ENCODE assay signal across 8 cellular contexts in the genomic region with DNA sequence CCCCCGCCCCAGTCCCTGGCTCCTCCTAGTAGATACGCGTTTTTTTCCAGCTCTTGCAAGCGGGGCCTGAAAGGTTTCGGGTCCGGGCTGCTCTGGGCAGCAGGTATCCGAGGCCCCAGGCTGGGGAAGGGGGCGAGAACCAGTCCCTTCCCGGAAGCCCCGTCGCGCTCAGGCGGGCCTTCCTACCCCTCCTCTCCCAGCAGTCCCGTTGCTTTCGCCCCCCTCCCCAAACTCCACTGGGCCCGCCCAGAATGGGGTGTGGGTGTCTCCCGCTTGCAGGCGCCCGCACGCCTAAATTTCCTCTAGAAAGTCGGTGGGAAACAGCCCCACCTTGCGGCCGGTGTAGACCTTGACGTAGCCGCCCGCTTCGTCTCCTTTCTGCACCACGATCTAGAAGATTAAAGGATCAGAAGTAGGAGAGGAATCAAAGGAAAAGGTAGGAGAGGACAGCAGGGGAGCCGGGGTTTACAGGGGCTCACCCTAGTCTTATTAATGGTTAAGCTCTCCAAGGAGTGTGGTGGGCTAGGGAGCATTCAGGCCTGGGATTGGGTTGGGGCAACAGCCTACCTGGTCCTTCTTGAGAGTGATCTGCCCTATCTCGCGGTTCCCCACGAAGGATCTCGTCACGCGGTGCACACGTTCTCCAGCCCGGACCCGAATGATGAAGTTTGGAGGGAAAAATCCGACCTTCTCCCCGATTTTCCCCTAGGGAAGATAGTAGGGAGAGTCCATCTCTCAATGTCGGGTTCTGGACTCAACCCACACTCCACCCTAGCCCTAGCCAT. TPM values are rescaled to one million over a fixed set of nuclear protein-coding genes. Genes with fewer than 3 reads are reported as not detected.
A peak's percentile ranks its signal among the peaks of the same experiment; 100 is the strongest.
DNase-seq lines count a peak whose midpoint lies in the region; ATAC-seq and TF ChIP-seq lines count a peak whose summit lies in the region.

No MANE protein-coding gene starts in this region.

- H3K9me3 ChIP-seq in psoas muscle: no peaks in the 10 kb centered on the region

- WGBS in psoas muscle, 3 donors: 14 to 28% (median 19%) methylated on average over 38 to 41 of the region's 41 CpGs

- H3K27me3 Mint-ChIP-seq in activated naive CD8-positive, alpha-beta T cell treated with anti-CD3 and anti-CD28 coated beads for 36 hours: peaks cover 54% of the 10 kb centered on the region

- H3K4me1 Mint-ChIP-seq in activated naive CD8-positive, alpha-beta T cell treated with anti-CD3 and anti-CD28 coated beads for 36 hours: peaks cover 38% of the 10 kb centered on the region

- peak; percentile 67 for TF ChIP-seq CTCF in psoas muscle (IDR thresholded peaks at IDR 0.05)

- peaks cover 0 to 54% of the 10 kb centered on the region in 2 donors for H3K36me3 ChIP-seq in psoas muscle (ENCODE audit: insufficient read depth in 1 of 2, low read depth in 1 of 2)

- peak overlapping the region; percentile 56 for H3K4me3 ChIP-seq in psoas muscle

- peak overlapping the region; percentile 68 for H3K27ac ChIP-seq in psoas muscle

- peaks cover 3% of the 10 kb centered on the region for H3K36me3 Mint-ChIP-seq in activated naive CD8-positive, alpha-beta T cell treated with anti-CD3 and anti-CD28 coated beads for 36 hours

- no peak overlapping the region for H3K27ac Mint-ChIP-seq in activated naive CD8-positive, alpha-beta T cell treated with anti-CD3 and anti-CD28 coated beads for 36 hours

- DNase-seq in DMS53 (lab: John Stamatoyannopoulos, UW) (peak; percentile 95), Kasumi-1 (lab: John Stamatoyannopoulos, UW) (peak; percentile 75 to 82), SK-N-DZ (ENCODE audit: low spot score) (peak; percentile 76), cardiac septum (ENCODE audit: low spot score) (peak; percentile 92), psoas muscle (peak; percentile 81 to 86), cortex of kidney (lab: John Stamatoyannopoulos, UW) (no peak)
- peak; percentile 82 for DNase-seq in activated naive CD8-positive, alpha-beta T cell treated with anti-CD3 and anti-CD28 coated beads for 36 hours

- H3K4me3 Mint-ChIP-seq in activated naive CD8-positive, alpha-beta T cell treated with anti-CD3 and anti-CD28 coated beads for 36 hours: peak overlapping the region; percentile 63

- peaks cover 67% of the 10 kb centered on the region for H3K4me1 ChIP-seq in psoas muscle

- ATAC-seq in psoas muscle (peak in 3 of 4 donors; percentile 12 to 32 (median 31)), GM21528 (IDR thresholded peaks at IDR 0.05; ENCODE audit: low FRiP score, unreplicated experiment) (no peak)

- peaks cover 0 to 5% (median 0%) of the 10 kb centered on the region in 3 donors for H3K27me3 ChIP-seq in psoas muscle (ENCODE audit: insufficient read depth in 3 of 3, low read length in 2 of 3)

- no peaks in the 10 kb centered on the region for H3K9me3 Mint-ChIP-seq in activated naive CD8-positive, alpha-beta T cell treated with anti-CD3 and anti-CD28 coated beads for 36 hours

- intact Hi-C loops in cardiac septum (cut with DNase I) (no loop called here), psoas muscle (cut with DNase I) (loop anchor here in 1 of 2 donors (1.0 kb wide), 1 partner anchor 30 kb away; no protein-coding TSS in a partner anchor)

RNA-seq across cellular contexts. Expression of a gene that starts 7.3 kb away (rescaled TPM):
- 0.37 and 1.2 TPM in 2 replicates for polyA plus RNA-seq in SK-N-DZ (2014; cell fraction: cytosol; rRNA removed)
- polyA plus RNA-seq in SK-N-DZ (2014; cell fraction: nucleus; rRNA removed): 8.8 and 10.9 TPM in 2 replicates
- 1 to 10 TPM; 2.0 to 2.6 TPM for total RNA-seq in activated naive CD8-positive, alpha-beta T cell treated with anti-CD3 and anti-CD28 coated beads for 36 hours
- total RNA-seq in cardiac septum (0.94 TPM), psoas muscle (1,000 to 10,000 TPM in 2 of 4 donors, 100 to 1,000 TPM in 2; 576 to 1,676 (median 997) TPM)
- 1,000 to 10,000 TPM in 1 of 3 donors, 100 to 1,000 TPM in 1, 10 to 100 TPM in 1; 98.2 to 1,376 (median 738) TPM for polyA plus RNA-seq in psoas muscle

RNA-seq across cellular contexts. Expression of a gene that starts 14.2 kb away (rescaled TPM):
- polyA plus RNA-seq in SK-N-DZ (2014; cell fraction: cytosol; rRNA removed): 426 and 435 TPM in 2 replicates
- polyA plus RNA-seq in SK-N-DZ (2014; cell fraction: nucleus; rRNA removed): 221 and 320 TPM in 2 replicates
- total RNA-seq in activated naive CD8-positive, alpha-beta T cell treated with anti-CD3 and anti-CD28 coated beads for 36 hours: 100 to 1,000 TPM; 517 to 532 TPM
- total RNA-seq in cardiac septum (38.8 TPM), psoas muscle (10 to 100 TPM; 39.2 to 59.2 (median 47.3) TPM)
- 10 to 100 TPM; 36.6 to 66.8 (median 62.7) TPM for polyA plus RNA-seq in psoas muscle

RNA-seq across cellular contexts. Expression of a gene that starts 27.1 kb away (rescaled TPM):
- polyA plus RNA-seq in SK-N-DZ (2014; cell fraction: cytosol; rRNA removed): 2.2 and 2.4 TPM in 2 replicates
- polyA plus RNA-seq in SK-N-DZ (2014; cell fraction: nucleus; rRNA removed): 0.12 and 2.3 TPM in 2 replicates
- total RNA-seq in activated naive CD8-positive, alpha-beta T cell treated with anti-CD3 and anti-CD28 coated beads for 36 hours: under 1 TPM; 0.19 to 0.26 TPM
- total RNA-seq in cardiac septum (20.0 TPM), psoas muscle (under 1 TPM in 3 of 4 donors, not detected in 1; 0.24 to 0.58 (median 0.42) TPM)
- under 1 TPM in 2 of 3 donors, not detected in 1; 0.01 to 0.20 TPM for polyA plus RNA-seq in psoas muscle

Comparison
In these comparisons a context has a peak if more than half of its experiments do, and no peak if none do; other contexts are left out.
1. RNA of a gene that starts 7.3 kb away (total RNA-seq): 576 to 1,676 TPM in psoas muscle; 2.0 to 2.6 TPM in activated naive CD8-positive, alpha-beta T cell treated with anti-CD3 and anti-CD28 coated beads for 36 hours and 0.94 TPM in cardiac septum (single experiment); every median in the first group is over 100 times any median in the second.
2. RNA of a gene that starts 14.2 kb away (total RNA-seq): 517 to 532 TPM in activated naive CD8-positive, alpha-beta T cell treated with anti-CD3 and anti-CD28 coated beads for 36 hours; 39.2 to 59.2 TPM in psoas muscle and 38.8 TPM in cardiac septum (single experiment); every median in the first group is over 4 times any median in the second.
3. RNA of a gene that starts 27.1 kb away (total RNA-seq): 20.0 TPM in cardiac septum (single experiment); 0.24 to 0.58 TPM in psoas muscle and 0.19 to 0.26 TPM in activated naive CD8-positive, alpha-beta T cell treated with anti-CD3 and anti-CD28 coated beads for 36 hours; every median in the first group is over 10 times any median in the second.